In the genomic region with DNA sequence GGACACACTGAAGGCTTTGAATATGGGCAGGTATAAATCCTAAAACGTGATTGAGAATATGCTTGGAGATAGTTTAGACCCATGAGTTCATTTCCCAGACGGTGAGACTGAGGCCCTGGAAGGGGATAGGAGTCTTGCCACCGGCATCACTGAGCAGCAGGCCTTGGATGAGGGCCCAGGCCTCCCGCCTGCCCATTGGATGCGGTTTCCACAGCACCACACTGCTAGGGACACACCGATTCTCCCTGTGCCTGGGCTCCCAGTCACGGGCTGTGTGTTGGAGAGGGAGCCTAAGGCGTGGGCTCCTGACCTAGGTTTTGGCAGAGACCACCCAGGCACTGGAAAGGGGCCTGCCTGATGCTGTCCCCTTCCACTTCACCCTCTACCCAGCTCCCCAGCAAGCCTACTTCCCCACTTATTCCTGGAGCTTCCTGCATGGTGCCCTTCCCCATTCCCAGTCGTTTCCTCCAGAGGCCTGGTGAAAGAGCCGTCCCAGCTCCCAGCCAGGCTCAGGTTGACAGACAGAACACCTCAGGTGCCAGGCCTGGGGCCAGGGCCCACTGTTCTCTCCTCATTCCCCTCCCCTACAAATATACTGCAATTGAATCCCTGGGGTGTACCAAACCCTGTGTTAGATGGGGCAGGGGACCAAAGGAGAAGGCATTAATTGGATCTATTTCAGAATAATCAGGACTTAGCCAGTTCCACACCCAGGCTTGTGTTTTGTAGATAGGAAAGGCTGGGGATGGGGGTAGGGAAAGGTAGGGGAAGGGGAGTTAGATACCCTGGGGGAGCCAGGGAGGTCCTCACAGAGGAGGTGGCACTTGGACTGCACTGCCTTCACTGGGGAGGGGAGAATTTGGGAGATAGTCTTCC, we compare ENCODE assay signal across 1 cellular context.
TF ChIP-seq lines count a peak whose summit lies in the region.

No MANE protein-coding gene starts in this region.

TF ChIP-seq in neural cell, 6 proteins besides CTCF, POLR2A, EP300 and RAD21 (continued from another document):
- TF ChIP-seq, protein P1, sequence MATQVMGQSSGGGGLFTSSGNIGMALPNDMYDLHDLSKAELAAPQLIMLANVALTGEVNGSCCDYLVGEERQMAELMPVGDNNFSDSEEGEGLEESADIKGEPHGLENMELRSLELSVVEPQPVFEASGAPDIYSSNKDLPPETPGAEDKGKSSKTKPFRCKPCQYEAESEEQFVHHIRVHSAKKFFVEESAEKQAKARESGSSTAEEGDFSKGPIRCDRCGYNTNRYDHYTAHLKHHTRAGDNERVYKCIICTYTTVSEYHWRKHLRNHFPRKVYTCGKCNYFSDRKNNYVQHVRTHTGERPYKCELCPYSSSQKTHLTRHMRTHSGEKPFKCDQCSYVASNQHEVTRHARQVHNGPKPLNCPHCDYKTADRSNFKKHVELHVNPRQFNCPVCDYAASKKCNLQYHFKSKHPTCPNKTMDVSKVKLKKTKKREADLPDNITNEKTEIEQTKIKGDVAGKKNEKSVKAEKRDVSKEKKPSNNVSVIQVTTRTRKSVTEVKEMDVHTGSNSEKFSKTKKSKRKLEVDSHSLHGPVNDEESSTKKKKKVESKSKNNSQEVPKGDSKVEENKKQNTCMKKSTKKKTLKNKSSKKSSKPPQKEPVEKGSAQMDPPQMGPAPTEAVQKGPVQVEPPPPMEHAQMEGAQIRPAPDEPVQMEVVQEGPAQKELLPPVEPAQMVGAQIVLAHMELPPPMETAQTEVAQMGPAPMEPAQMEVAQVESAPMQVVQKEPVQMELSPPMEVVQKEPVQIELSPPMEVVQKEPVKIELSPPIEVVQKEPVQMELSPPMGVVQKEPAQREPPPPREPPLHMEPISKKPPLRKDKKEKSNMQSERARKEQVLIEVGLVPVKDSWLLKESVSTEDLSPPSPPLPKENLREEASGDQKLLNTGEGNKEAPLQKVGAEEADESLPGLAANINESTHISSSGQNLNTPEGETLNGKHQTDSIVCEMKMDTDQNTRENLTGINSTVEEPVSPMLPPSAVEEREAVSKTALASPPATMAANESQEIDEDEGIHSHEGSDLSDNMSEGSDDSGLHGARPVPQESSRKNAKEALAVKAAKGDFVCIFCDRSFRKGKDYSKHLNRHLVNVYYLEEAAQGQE (IDR thresholded peaks at IDR 0.05; ENCODE audit: borderline replicate concordance): no peak
- TF ChIP-seq EZH2 (IDR thresholded peaks at IDR 0.05; ENCODE audit: borderline replicate concordance, insufficient read depth, low read length, poor library complexity, severe bottlenecking) (no peak), MXI1 (conservative IDR thresholded peaks at IDR 0.05; ENCODE audit: poor library complexity, severe bottlenecking) (no peak), TAF1 (IDR thresholded peaks at IDR 0.05; ENCODE audit: low read depth) (no peak)
TF ChIP-seq in neural cell: peak in this region for 0.
